ENCODE assay signal across 8 cellular contexts in genomic region chr1:19209990-19210771, GRCh38. TPM values are rescaled to one million over a fixed set of nuclear protein-coding genes. Genes with fewer than 3 reads are reported as not detected.
DNase-seq lines count a peak whose midpoint lies in the region; ATAC-seq, FAIRE-seq and TF ChIP-seq lines count a peak whose summit lies in the region.

UBR4 (minus strand) TSS chr1:19210266; CDS start chr1:19210248, 18 bp downstream.

- whole genome bisulfite sequencing in adrenal gland, 4 donors = 0 to 1% (median 0%) methylated on average over 14 to 80 of the region's 80 CpGs
- WGBS in heart left ventricle, 4 donors = 0 to 1% (median 0%) methylated on average over 43 to 80 of the region's 80 CpGs
- WGBS in upper lobe of left lung, 2 donors = 1% methylated on average over 32 to 76 of the region's 80 CpGs

- H3K4me1 Mint-ChIP-seq in T-cell = peaks cover 78 to 86% (median 83%) of the 10 kb centered on the region in 3 donors

- H3K36me3 Mint-ChIP-seq in T-cell = peaks cover 11% of the 10 kb centered on the region

- DNase-seq in GM12891 (ENCODE audit: insufficient read length, low spot score) (peak; percentile 81), NCI-H1436 treated with DMSO at 0.1 percent for 48 hours (lab: John Stamatoyannopoulos, UW) (peak; percentile 29), T-cell (peak; percentile 92 to 98 (median 96)), adrenal gland (peak; percentile 94 to 97 (median 96)), heart left ventricle (peak; percentile 94 to 97 (median 96)), posterior cingulate gyrus (peak; percentile 89 to 99 (median 92)), upper lobe of left lung (peak; percentile 95 to 99)

- peak within 1 kb of the TSS; percentile 87 to 89 (median 89) for H3K4me3 Mint-ChIP-seq in T-cell

- H3K27me3 Mint-ChIP-seq in T-cell = no peaks in the 10 kb centered on the region

- TF ChIP-seq CTCF in adrenal gland (IDR thresholded peaks at IDR 0.05) (peak in 1 of 6 experiments; percentile 1), heart left ventricle (IDR thresholded peaks at IDR 0.05) (peak in 2 of 12 donors; percentile 11 to 22), upper lobe of left lung (IDR thresholded peaks at IDR 0.05) (peak in 3 of 6 experiments; percentile 21 to 41 (median 33))

- H3K9me3 Mint-ChIP-seq in T-cell = no peaks in the 10 kb centered on the region

- peak in 1 of 4 donors; percentile 68 for TF ChIP-seq EP300 in upper lobe of left lung (IDR thresholded peaks at IDR 0.05)

- intact Hi-C loops in adrenal gland (cut with DNase I) (no loop called here), heart left ventricle (cut with DNase I) (loop anchor here in 2 of 10 donors (1.0 to 10.0 kb wide), 3 partner anchors 32 to 445 kb away; partner anchors contain the start of genes EMC1 (in 1 of the 2) and MRTO4 (in 1 of the 2)), posterior cingulate gyrus (cut with DNase I) (loop anchor here (5.0 kb wide), 2 partner anchors 42 to 277 kb away; partner anchors contain the start of genes CAPZB, EMC1 and MRTO4)

- H3K27ac ChIP-seq in adrenal gland = peak within 1 kb of the TSS; percentile 88 to 98 (median 96)
- H3K27ac ChIP-seq in heart left ventricle = peak within 1 kb of the TSS; percentile 81 to 98 (median 94)
- H3K27ac ChIP-seq in upper lobe of left lung = peak within 1 kb of the TSS; percentile 93 to 99 (median 97)

- H3K36me3 ChIP-seq in adrenal gland (replicated peaks in 1 of 2) (no peaks in the 10 kb centered on the region), heart left ventricle (peaks cover 0 to 21% (median 16%) of the 10 kb centered on the region in 9 donors), upper lobe of left lung (peaks cover 0 to 13% (median 2%) of the 10 kb centered on the region in 4 donors)

- CTCF ChIA-PET in T-cell (lab: Charles Lee) = interaction anchor here in 1 of 2 donors (0.6 kb wide), 1 partner anchor 40 kb away, joined by 3 read pairs; no protein-coding TSS in a partner anchor

- TF ChIP-seq POLR2A in GM12891 (IDR thresholded peaks at IDR 0.05; ENCODE audit: low read depth, low read length) = peak; percentile 87; the same call in 1 of the 2 replicates
- peak; percentile 93 to 98 for TF ChIP-seq POLR2A in adrenal gland (IDR thresholded peaks at IDR 0.05)
- TF ChIP-seq POLR2A in heart left ventricle (IDR thresholded peaks at IDR 0.05) = peak; percentile 68 to 92
- peak in 3 of 4 donors; percentile 93 to 97 (median 97) for TF ChIP-seq POLR2A in upper lobe of left lung (IDR thresholded peaks at IDR 0.05)

- peak; percentile 99 for FAIRE-seq in GM12891 (lab: Jason Lieb, UNC)

- peak within 1 kb of the TSS; percentile 92 to 95 for H3K27ac Mint-ChIP-seq in T-cell

- H3K4me1 ChIP-seq in adrenal gland (replicated peaks in 1 of 2) (peaks cover 17 to 62% of the 10 kb centered on the region in 2 donors), heart left ventricle (peaks cover 10 to 70% (median 55%) of the 10 kb centered on the region in 12 donors), upper lobe of left lung (peaks cover 30 to 66% (median 39%) of the 10 kb centered on the region in 4 donors)

- H3K9me3 ChIP-seq in adrenal gland (replicated peaks in 1 of 3) = no peaks in the 10 kb centered on the region
- H3K9me3 ChIP-seq in heart left ventricle = no peaks in the 10 kb centered on the region
- no peaks in the 10 kb centered on the region for H3K9me3 ChIP-seq in upper lobe of left lung

- POLR2A ChIA-PET in T-cell (lab: Charles Lee) = interaction anchor here in 1 of 2 donors (1.1 kb wide), 1 partner anchor 43 kb away, joined by 3 read pairs; no protein-coding TSS in a partner anchor

- H3K4me3 ChIP-seq in adrenal gland = peak within 1 kb of the TSS; percentile 46 to 94 (median 76)
- peak within 1 kb of the TSS; percentile 69 to 95 (median 86) for H3K4me3 ChIP-seq in heart left ventricle
- H3K4me3 ChIP-seq in upper lobe of left lung = peak within 1 kb of the TSS; percentile 87 to 97 (median 92)

- ATAC-seq in HG02840 (IDR thresholded peaks at IDR 0.05; ENCODE audit: low FRiP score, unreplicated experiment) (peak; percentile 82), T-cell (replicated peaks in 1 of 4) (peak; percentile 90 to 95 (median 90)), heart left ventricle (peak; percentile 98), upper lobe of left lung (ENCODE audit: low FRiP score in 2 of 2) (peak; percentile 98 to 99)

- no peaks in the 10 kb centered on the region for H3K27me3 ChIP-seq in adrenal gland
- no peaks in the 10 kb centered on the region for H3K27me3 ChIP-seq in heart left ventricle
- no peaks in the 10 kb centered on the region for H3K27me3 ChIP-seq in upper lobe of left lung

TF ChIP-seq in GM12891, 5 proteins besides CTCF, POLR2A, EP300 and RAD21:
- TF ChIP-seq TAF1 (IDR thresholded peaks at IDR 0.05; ENCODE audit: low read depth, low read length) = no peak; the same call in 1 of the 2 replicates
- TF ChIP-seq POLR2AphosphoS5 (IDR thresholded peaks at IDR 0.05; ENCODE audit: low read depth, low read length) = peak; percentile 81; the same call in 1 of the 2 replicates
- peak; percentile 92 for TF ChIP-seq PAX5 (IDR thresholded peaks at IDR 0.05; ENCODE audit: insufficient read depth, low read length, severe bottlenecking)
- 0 out of 2 replicates have a peak, but pooled peaks have one; percentile 12 for TF ChIP-seq SPI1 (IDR thresholded peaks at IDR 0.05; ENCODE audit: low read depth, low read length)
- TF ChIP-seq POU2F2 (IDR thresholded peaks at IDR 0.05; ENCODE audit: low read depth, low read length) = peak; percentile 58

RNA-seq across cellular contexts. Expression of gene UBR4, which starts in this region (rescaled TPM):
- polyA plus RNA-seq in GM12891 (2012; ENCODE audit: low read depth, missing spikeins) = 78.6 TPM
- total RNA-seq in T-cell (100 to 1,000 TPM; 139 to 156 (median 147) TPM), adrenal gland (100 to 1,000 TPM; 105 to 167 (median 117) TPM), heart left ventricle (100 to 1,000 TPM in 3 of 9 donors, 10 to 100 TPM in 6; 44.8 to 150 (median 94.4) TPM), upper lobe of left lung (100 to 1,000 TPM; 101 to 317 (median 135) TPM)
- polyA plus RNA-seq in adrenal gland (100 to 1,000 TPM in 2 of 3 donors, 10 to 100 TPM in 1; 82.3 to 278 (median 245) TPM), heart left ventricle (10 to 100 TPM; 67.3 to 67.4 TPM)

Comparison
In these comparisons a context has a peak if more than half of its experiments do, and no peak if none do; other contexts are left out.
1. Peak in every context shown above with its lines: DNase-seq, ATAC-seq, H3K4me3 ChIP-seq and H3K27ac ChIP-seq.
2. DNase-seq: peak in every context shown above with its lines; median percentile 97 in upper lobe of left lung; 96 in T-cell; 96 in adrenal gland; 96 in heart left ventricle; 92 in posterior cingulate gyrus; 81 in GM12891; 29 in NCI-H1436 treated with DMSO at 0.1 percent for 48 hours.